21 cellular contexts compared by ENCODE assay signal in the genomic region with DNA sequence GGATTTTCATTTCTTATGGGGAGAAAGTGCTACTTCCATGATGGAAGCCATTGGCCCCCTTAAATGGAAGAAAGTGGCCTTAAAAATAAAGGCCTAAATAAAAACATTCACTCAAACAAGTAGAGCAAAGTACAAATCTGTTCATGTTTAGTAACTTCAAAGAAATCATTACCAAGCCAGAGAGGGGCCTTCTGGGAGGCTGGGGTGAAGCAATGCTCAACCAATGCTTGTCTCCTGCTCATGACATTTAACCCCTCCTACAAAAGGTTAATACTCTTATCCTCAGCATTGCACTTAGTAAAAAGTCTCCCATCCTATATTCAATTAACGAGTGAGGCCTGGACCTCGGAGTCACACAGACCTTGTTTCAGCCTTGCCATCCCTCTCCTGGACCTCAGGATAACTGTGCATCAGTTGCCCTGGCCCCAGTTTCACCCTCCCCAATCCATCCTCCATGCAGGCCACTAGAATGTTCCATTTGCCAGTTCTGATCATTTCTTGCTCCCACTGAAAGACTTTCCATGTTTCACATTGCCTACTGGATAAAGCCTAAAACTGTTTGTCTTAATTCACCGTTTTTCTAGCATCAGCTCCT. TPM values are rescaled to one million over a fixed set of nuclear protein-coding genes. Genes with fewer than 3 reads are reported as not detected.
DNase-seq lines count a peak whose midpoint lies in the region; ATAC-seq, FAIRE-seq and TF ChIP-seq lines count a peak whose summit lies in the region.
"Had no signal": no experiment of that assay in that cellular context is flagged by ENCODE, and none has a peak within 500 bp of the region (broad histone marks: within the 10 kb centered on the region; RNA-seq: fewer than 3 reads in every experiment).

No MANE protein-coding gene starts in this region.

- H2BK120ac ChIP-seq in H1 (replicated peaks; ENCODE audit: low read depth, low read length) (no peak overlapping the region), mesenchymal stem cell (ENCODE audit: low read depth, low read length) (no peak overlapping the region)

- H3K23ac ChIP-seq in H1 (ENCODE audit: insufficient read length) (no peak overlapping the region), mesenchymal stem cell (ENCODE audit: low read length in 2 of 2) (no peak overlapping the region)

- DNase-seq in cardiac septum (ENCODE audit: low spot score) (peak; percentile 6), heart right ventricle (no peak), H1 (ENCODE audit: low read depth in 1 of 2, low spot score in 2 of 2) (no peak), mesenchymal stem cell (no peak), suprapubic skin (ENCODE audit: low spot score in 2 of 2) (peak; percentile 6 to 53), NCI-H1436 treated with DMSO at 0.1 percent for 48 hours (lab: John Stamatoyannopoulos, UW) (no peak)
- DNase-seq in effector memory CD8-positive, alpha-beta T cell = no peak
- DNase-seq in activated T-cell treated with anti-CD3 and anti-CD28 coated beads, Interleukin-2, amount 50 U/mL, for 4 hours = no peak
- DNase-seq: ACHN; BE2C; C1 segment of cervical spinal cord; CD4-positive, CD25-positive, alpha-beta regulatory T cell; CD8-positive, alpha-beta memory T cell; DMS 273 treated with DMSO at 0.1 percent for 48 hours; DMS53; DND-41; EL; GOT3; H9 had no signal

- H3K9me3 ChIP-seq in heart right ventricle (no peaks in the 10 kb centered on the region), H1 (ENCODE audit: insufficient read depth in 2 of 2, low read depth in 1 of 2, low read length in 1 of 2) (no peaks in the 10 kb centered on the region), mesenchymal stem cell (ENCODE audit: control insufficient read depth, low read length) (no peaks in the 10 kb centered on the region), suprapubic skin (no peaks in the 10 kb centered on the region)
- H3K9me3 ChIP-seq: BE2C had no signal

- POLR2A ChIA-PET in H1 (lab: Charles Lee; ENCODE audit: partially characterized antibody) = no interaction called here

- no peaks in the 10 kb centered on the region for H3K36me3 Mint-ChIP-seq in effector memory CD8-positive, alpha-beta T cell (ENCODE audit: insufficient read depth)
- no peaks in the 10 kb centered on the region for H3K36me3 Mint-ChIP-seq in activated T-cell treated with anti-CD3 and anti-CD28 coated beads, Interleukin-2, amount 50 U/mL, for 4 hours (ENCODE audit: insufficient read depth)
- H3K36me3 Mint-ChIP-seq: CD4-positive, CD25-positive, alpha-beta regulatory T cell; CD8-positive, alpha-beta memory T cell had no signal

- peaks cover 0 to 22% (median under 1%) of the 10 kb centered on the region in 7 donors for H3K27me3 ChIP-seq in heart right ventricle
- H3K27me3 ChIP-seq in H1 (replicated peaks in 1 of 4; ENCODE audit: control insufficient read depth in 3 of 4, extremely low read depth in 1 of 4, insufficient read depth in 3 of 4, low read length in 3 of 4) = peaks cover 3 to 36% (median 6%) of the 10 kb centered on the region in 4 experiments; a peak in 5 of 7 replicates
- H3K27me3 ChIP-seq in mesenchymal stem cell (ENCODE audit: control insufficient read depth in 1 of 2, insufficient read depth in 1 of 2, low read length in 2 of 2) = peaks cover 0 to 12% of the 10 kb centered on the region in 2 experiments
- H3K27me3 ChIP-seq in suprapubic skin = peaks cover 3% of the 10 kb centered on the region
- H3K27me3 ChIP-seq: BE2C had no signal

- H3K4ac ChIP-seq in H1 (replicated peaks; ENCODE audit: insufficient read length, low read depth, low read length) = no peak overlapping the region
- no peak overlapping the region for H3K4ac ChIP-seq in mesenchymal stem cell (ENCODE audit: low read depth in 1 of 2, low read length in 2 of 2)

- H3K9me3 Mint-ChIP-seq in effector memory CD8-positive, alpha-beta T cell = no peaks in the 10 kb centered on the region
- no peaks in the 10 kb centered on the region for H3K9me3 Mint-ChIP-seq in activated T-cell treated with anti-CD3 and anti-CD28 coated beads, Interleukin-2, amount 50 U/mL, for 4 hours
- H3K9me3 Mint-ChIP-seq: CD4-positive, CD25-positive, alpha-beta regulatory T cell; CD8-positive, alpha-beta memory T cell; H9 had no signal

- TF ChIP-seq EP300 in H1 (IDR thresholded peaks at IDR 0.05; ENCODE audit: borderline replicate concordance in 1 of 2, low read depth in 2 of 2, low read length in 2 of 2) = no peak
- TF ChIP-seq EP300 in suprapubic skin (IDR thresholded peaks at IDR 0.05) = no peak

- H3K4me3 ChIP-seq in heart right ventricle (no peak overlapping the region), H1 (ENCODE audit: extremely low read depth in 1 of 4, insufficient read depth in 2 of 4, low read depth in 3 of 4, low read length in 4 of 4) (no peak overlapping the region), mesenchymal stem cell (ENCODE audit: insufficient read depth in 1 of 2, low read depth in 1 of 2, low read length in 2 of 2) (no peak overlapping the region), suprapubic skin (no peak overlapping the region)
- H3K4me3 ChIP-seq: GM12878 had no signal

- TF ChIP-seq RAD21 in H1 (IDR thresholded peaks at IDR 0.05 in 1 of 2, conservative IDR thresholded peaks at IDR 0.05 in 1 of 2; ENCODE audit: low read depth in 2 of 2, low read length in 2 of 2) = no peak

- H3K79me2 ChIP-seq in H1 (ENCODE audit: control insufficient read depth in 1 of 2, insufficient read depth in 2 of 2, low read length in 2 of 2) = no peaks in the 10 kb centered on the region

- no peak overlapping the region for H2BK20ac ChIP-seq in H1 (ENCODE audit: low read length)

- ATAC-seq in heart right ventricle = no peak
- ATAC-seq in effector memory CD8-positive, alpha-beta T cell (replicated peaks) = no peak
- no peak for ATAC-seq in activated T-cell treated with anti-CD3 and anti-CD28 coated beads, Interleukin-2, amount 50 U/mL, for 4 hours
- ATAC-seq: GM12878 had no signal

- H3K27ac Mint-ChIP-seq in effector memory CD8-positive, alpha-beta T cell = no peak overlapping the region
- H3K27ac Mint-ChIP-seq: CD4-positive, CD25-positive, alpha-beta regulatory T cell; H9 had no signal

- 0 out of 2 replicates have a peak overlapping the region, but pooled peaks have one; percentile 31 for H2BK15ac ChIP-seq in H1 (ENCODE audit: low read length)
- no peak overlapping the region for H2BK15ac ChIP-seq in mesenchymal stem cell (ENCODE audit: low read depth, poor library complexity, severe bottlenecking)

- H3K79me1 ChIP-seq in H1 (ENCODE audit: low read depth, low read length) (no peaks in the 10 kb centered on the region), mesenchymal stem cell (replicated peaks; ENCODE audit: low read length, poor library complexity, severe bottlenecking) (no peaks in the 10 kb centered on the region)

- no peak overlapping the region for H4K8ac ChIP-seq in H1 (ENCODE audit: extremely low read depth, insufficient read depth, low read length)
- no peak overlapping the region for H4K8ac ChIP-seq in mesenchymal stem cell (ENCODE audit: low read length)

- no peak overlapping the region for H3K4me3 Mint-ChIP-seq in effector memory CD8-positive, alpha-beta T cell
- no peak overlapping the region for H3K4me3 Mint-ChIP-seq in activated T-cell treated with anti-CD3 and anti-CD28 coated beads, Interleukin-2, amount 50 U/mL, for 4 hours
- H3K4me3 Mint-ChIP-seq: CD4-positive, CD25-positive, alpha-beta regulatory T cell; CD8-positive, alpha-beta memory T cell; H9 had no signal

- CTCF ChIA-PET in H1 (lab: Charles Lee; ENCODE audit: partially characterized antibody) = interaction anchor here (2.2 to 3.9 kb wide), 2 partner anchors 22 to 268 kb away, joined by 5 to 24 read pairs; no protein-coding TSS in a partner anchor

- H3K4me2 ChIP-seq in H1 (ENCODE audit: insufficient read depth in 1 of 2, low read depth in 2 of 2, low read length in 2 of 2) (no peak overlapping the region), mesenchymal stem cell (ENCODE audit: low read length, poor library complexity, severe bottlenecking) (no peak overlapping the region)

- TF ChIP-seq CTCF in heart right ventricle (IDR thresholded peaks at IDR 0.05) = no peak
- TF ChIP-seq CTCF in H1 (IDR thresholded peaks at IDR 0.05; ENCODE audit: control extremely low read depth in 1 of 3, insufficient read depth in 1 of 3, low read depth in 1 of 3, low read length in 3 of 3) = no peak
- no peak for TF ChIP-seq CTCF in suprapubic skin (IDR thresholded peaks at IDR 0.05)

- H3K4me1 ChIP-seq in heart right ventricle = no peaks in the 10 kb centered on the region
- peaks cover 0 to 10% (median 4%) of the 10 kb centered on the region in 4 experiments; a peak in 3 of 7 replicates for H3K4me1 ChIP-seq in H1 (replicated peaks in 1 of 4; ENCODE audit: control insufficient read depth in 3 of 4, insufficient read depth in 4 of 4, low read length in 3 of 4)
- peaks cover 26% of the 10 kb centered on the region for H3K4me1 ChIP-seq in mesenchymal stem cell (ENCODE audit: control insufficient read depth, insufficient read depth, low read depth, low read length)
- H3K4me1 ChIP-seq in suprapubic skin = no peaks in the 10 kb centered on the region
- H3K4me1 ChIP-seq: BE2C had no signal

- H2BK5ac ChIP-seq in H1 (ENCODE audit: low read depth, low read length) (no peak overlapping the region), mesenchymal stem cell (ENCODE audit: low read depth, low read length, poor library complexity, severe bottlenecking) (no peak overlapping the region)

- H2BK12ac ChIP-seq in H1 (ENCODE audit: low read depth, low read length) = no peak overlapping the region
- H2BK12ac ChIP-seq in mesenchymal stem cell (ENCODE audit: low read length in 2 of 2) = no peak overlapping the region

- H3K36me3 ChIP-seq in heart right ventricle = no peaks in the 10 kb centered on the region
- H3K36me3 ChIP-seq in H1 (ENCODE audit: control insufficient read depth in 2 of 4, insufficient read depth in 4 of 4, low read length in 3 of 4) = no peaks in the 10 kb centered on the region
- no peaks in the 10 kb centered on the region for H3K36me3 ChIP-seq in mesenchymal stem cell (ENCODE audit: control insufficient read depth in 1 of 2, insufficient read depth in 2 of 2, low read depth in 1 of 2, low read length in 2 of 2)
- H3K36me3 ChIP-seq in suprapubic skin = no peaks in the 10 kb centered on the region
- H3K36me3 ChIP-seq: BE2C had no signal

- H3K56ac ChIP-seq in H1 (replicated peaks; ENCODE audit: insufficient read length, low read depth, low read length) = no peak overlapping the region

- no peak overlapping the region for H3K9ac ChIP-seq in H1 (replicated peaks in 1 of 4; ENCODE audit: extremely low read depth in 1 of 4, low read depth in 3 of 4, low read length in 3 of 4)
- H3K9ac ChIP-seq in mesenchymal stem cell (ENCODE audit: low read length) = no peak overlapping the region

- no peak for FAIRE-seq in H1 (lab: Jason Lieb, UNC)
- FAIRE-seq: A204.1, GM12878 had no signal

- peaks cover 0 to 2% of the 10 kb centered on the region in 2 experiments for H4K20me1 ChIP-seq in H1 (replicated peaks in 1 of 2; ENCODE audit: control insufficient read depth in 1 of 2, insufficient read depth in 2 of 2, low read length in 2 of 2)

- H2AFZ ChIP-seq in H1 (ENCODE audit: low read length) = no peak overlapping the region
- H2AFZ ChIP-seq in mesenchymal stem cell (ENCODE audit: low read depth, low read length) = no peak overlapping the region

- intact Hi-C loops in cardiac septum (cut with DNase I) = no loop called here
- intact Hi-C loops in heart right ventricle (cut with DNase I) = loop anchor here in 2 of 10 donors (10.0 kb wide), 2 partner anchors 59 to 621 kb away; no protein-coding TSS in a partner anchor

- no peaks in the 10 kb centered on the region for H3K23me2 ChIP-seq in H1 (ENCODE audit: low read depth, low read length)

- 94% methylated on average over 3 of the region's 3 CpGs for WGBS in heart right ventricle, 2 donors
- WGBS in H1 (ENCODE audit: extremely low coverage in 1 of 2, insufficient coverage in 1 of 2, insufficient read length in 1 of 2, insufficient replicate concordance in 2 of 2, low coverage in 1 of 2, low lambda C conversion rate in 2 of 2, missing lambda C conversion rate in 1 of 2), 2 experiments = 84% methylated on average over 3 of the region's 3 CpGs; no CpG with 5 or more reads in 1 of the 2 experiments
- 86% methylated on average over 3 of the region's 3 CpGs for WGBS in mesenchymal stem cell
- WGBS in suprapubic skin = 89% methylated on average over 3 of the region's 3 CpGs

- H2AK5ac ChIP-seq in H1 (ENCODE audit: low read depth, low read length) (no peak overlapping the region), mesenchymal stem cell (ENCODE audit: low read length, severe bottlenecking) (peak overlapping the region; percentile 33)

- TF ChIP-seq POLR2A in H1 (IDR thresholded peaks at IDR 0.05; ENCODE audit: control extremely low read depth in 1 of 2, low read depth in 2 of 2, low read length in 2 of 2) (no peak), suprapubic skin (IDR thresholded peaks at IDR 0.05) (no peak)

- no peak overlapping the region for H3K18ac ChIP-seq in H1 (ENCODE audit: extremely low read depth, low read length)
- no peak overlapping the region for H3K18ac ChIP-seq in mesenchymal stem cell (ENCODE audit: low read depth in 1 of 2, low read length in 2 of 2)

- peaks cover 0 to 22% of the 10 kb centered on the region in 2 donors for H3K27me3 Mint-ChIP-seq in effector memory CD8-positive, alpha-beta T cell
- H3K27me3 Mint-ChIP-seq in activated T-cell treated with anti-CD3 and anti-CD28 coated beads, Interleukin-2, amount 50 U/mL, for 4 hours (ENCODE audit: low read depth) = peaks cover 1% of the 10 kb centered on the region

- H4K5ac ChIP-seq in H1 (ENCODE audit: insufficient read length, low read depth, low read length) = no peak overlapping the region

- H3K4me1 Mint-ChIP-seq in effector memory CD8-positive, alpha-beta T cell (ENCODE audit: low read depth in 2 of 2) = no peaks in the 10 kb centered on the region
- no peaks in the 10 kb centered on the region for H3K4me1 Mint-ChIP-seq in activated T-cell treated with anti-CD3 and anti-CD28 coated beads, Interleukin-2, amount 50 U/mL, for 4 hours (ENCODE audit: low read depth)
- H3K4me1 Mint-ChIP-seq: CD4-positive, CD25-positive, alpha-beta regulatory T cell; CD8-positive, alpha-beta memory T cell had no signal

- no peak overlapping the region for H4K91ac ChIP-seq in H1 (replicated peaks; ENCODE audit: insufficient read length, low read length)
- H4K91ac ChIP-seq in mesenchymal stem cell (ENCODE audit: low read length) = no peak overlapping the region

- H3K14ac ChIP-seq in H1 (ENCODE audit: insufficient read length) (no peak overlapping the region), mesenchymal stem cell (ENCODE audit: low read length in 2 of 2) (no peak overlapping the region)

- no peak overlapping the region for H3K27ac ChIP-seq in heart right ventricle
- H3K27ac ChIP-seq in H1 (ENCODE audit: low read depth, low read length) = no peak overlapping the region
- H3K27ac ChIP-seq in mesenchymal stem cell (ENCODE audit: low read length, poor library complexity, severe bottlenecking) = no peak overlapping the region
- no peak overlapping the region for H3K27ac ChIP-seq in suprapubic skin

RNA-seq across cellular contexts. Expression of a gene that starts 36.9 kb away (rescaled TPM):
- total RNA-seq in cardiac septum (21.0 TPM), heart right ventricle (10 to 100 TPM; 12.1 to 30.2 (median 18.9) TPM), suprapubic skin (1 to 10 TPM; 2.2 to 4.3 (median 3.4) TPM)
- polyA plus RNA-seq in heart right ventricle (10 to 100 TPM in 1 of 2 donors, 1 to 10 TPM in 1; 4.0 to 15.7 TPM), H1 (2011; rRNA removed) (41.6 and 52.4 TPM in 2 replicates)
- 78.5 and 78.7 TPM in 2 replicates for total RNA-seq in H1 (2021; fragmentation: NEBNext Ultra II Directional; extraction: Animal tissue kit (Norgen Biotek cat#: 25700))
- polyA plus RNA-seq in H1 (2011; cell fraction: cytosol; rRNA removed) = 53.9 TPM
- 44.8 TPM for polyA plus RNA-seq in H1 (2011; cell fraction: nucleus; rRNA removed)
- 51.5 to 64.7 TPM (median 54.2 TPM) in 4 replicates for polyA plus RNA-seq in H1 (2012, experiment 1 of 2)
- 34.2 TPM for polyA plus RNA-seq in H1 (2012, experiment 2 of 2)
- 37.2 TPM for polyA plus RNA-seq in H1 (2013, experiment 1 of 2)
- polyA plus RNA-seq in H1 (2013, experiment 2 of 2) = 38.1 TPM
- polyA minus RNA-seq in H1 (2011; rRNA and poly(A)+ RNA removed) = 84.4 and 92.7 TPM in 2 replicates
- polyA minus RNA-seq in H1 (2011; cell fraction: cytosol; rRNA and poly(A)+ RNA removed) = 56.1 TPM
- polyA minus RNA-seq in H1 (2011; cell fraction: nucleus; rRNA and poly(A)+ RNA removed) = 29.8 TPM
- polyA plus RNA-seq in mesenchymal stem cell (2013, experiment 1 of 2) = 10.5 TPM
- 9.8 TPM for polyA plus RNA-seq in mesenchymal stem cell (2013, experiment 2 of 2)
- 10 to 100 TPM; 15.7 to 26.9 (median 22.0) TPM for total RNA-seq in activated T-cell treated with anti-CD3 and anti-CD28 coated beads, Interleukin-2, amount 50 U/mL, for 4 hours

Comparison
In these comparisons a context has a peak if more than half of its experiments do, and no peak if none do; other contexts are left out.
1. DNase-seq: peak in cardiac septum (single experiment) and suprapubic skin (2 of 2); none in heart right ventricle (0 of 2), H1 (0 of 2), mesenchymal stem cell (single experiment), NCI-H1436 treated with DMSO at 0.1 percent for 48 hours (single experiment), effector memory CD8-positive, alpha-beta T cell (0 of 3) and activated T-cell treated with anti-CD3 and anti-CD28 coated beads, Interleukin-2, amount 50 U/mL, for 4 hours (single experiment).